8 cellular contexts compared by ENCODE assay signal in genomic region chr7:2757904-2758672, GRCh38.
A peak's percentile ranks its signal among the peaks of the same experiment; 100 is the strongest.
DNase-seq lines count a peak whose midpoint lies in the region; ATAC-seq lines count a peak whose summit lies in the region.

No MANE protein-coding gene starts in this region.

- H3K27ac Mint-ChIP-seq in activated naive CD4-positive, alpha-beta T cell treated with anti-CD3 and anti-CD28 coated beads, Interleukin-2, amount 50 U/mL, for 72 hours, result peak overlapping the region; percentile 86 to 96

- ATAC-seq in GM19468 (IDR thresholded peaks at IDR 0.05; ENCODE audit: extremely low read depth, unreplicated experiment), result peak; percentile 53
- peak; percentile 69 for ATAC-seq in HG03565 (IDR thresholded peaks at IDR 0.05; ENCODE audit: unreplicated experiment)
- peak; percentile 95 to 96 for ATAC-seq in activated naive CD4-positive, alpha-beta T cell treated with anti-CD3 and anti-CD28 coated beads, Interleukin-2, amount 50 U/mL, for 72 hours
- ATAC-seq in left ventricle myocardium superior, result peak; percentile 44

- H3K4me3 ChIP-seq in skin epidermis, result no peak overlapping the region

- H3K36me3 Mint-ChIP-seq in activated naive CD4-positive, alpha-beta T cell treated with anti-CD3 and anti-CD28 coated beads, Interleukin-2, amount 50 U/mL, for 72 hours, result peaks cover 0 to 21% of the 10 kb centered on the region in 2 donors

- no peaks in the 10 kb centered on the region for H3K9me3 Mint-ChIP-seq in activated naive CD4-positive, alpha-beta T cell treated with anti-CD3 and anti-CD28 coated beads, Interleukin-2, amount 50 U/mL, for 72 hours

- H3K27ac ChIP-seq in skin epidermis, result peak overlapping the region in 20 of 21 experiments; percentile 68 to 92 (median 83)

- DNase-seq in DMS 273 (lab: John Stamatoyannopoulos, UW; ENCODE audit: unreplicated experiment) (peak; percentile 86), SHP77 (lab: John Stamatoyannopoulos, UW) (peak; percentile 98 to 99), left ventricle myocardium superior (no peak), 8988T (no peak)
- peak; percentile 66 to 84 for DNase-seq in activated naive CD4-positive, alpha-beta T cell treated with anti-CD3 and anti-CD28 coated beads, Interleukin-2, amount 50 U/mL, for 72 hours (ENCODE audit: low spot score in 2 of 2)

- intact Hi-C loops in left ventricle myocardium superior (cut with micrococcal nuclease), result no loop called here

Comparison
In these comparisons a context has a peak if more than half of its experiments do, and no peak if none do; other contexts are left out.
1. DNase-seq: peak in DMS 273 (single experiment), SHP77 (2 of 2) and activated naive CD4-positive, alpha-beta T cell treated with anti-CD3 and anti-CD28 coated beads, Interleukin-2, amount 50 U/mL, for 72 hours (2 of 2); none in left ventricle myocardium superior (single experiment) and 8988T (single experiment).
2. ATAC-seq: peak in every context shown above with its lines; median percentile 96 in activated naive CD4-positive, alpha-beta T cell treated with anti-CD3 and anti-CD28 coated beads, Interleukin-2, amount 50 U/mL, for 72 hours; 69 in HG03565; 53 in GM19468; 44 in left ventricle myocardium superior.